Comparison of ENCODE assay signal across 29 cellular contexts in the genomic region with DNA sequence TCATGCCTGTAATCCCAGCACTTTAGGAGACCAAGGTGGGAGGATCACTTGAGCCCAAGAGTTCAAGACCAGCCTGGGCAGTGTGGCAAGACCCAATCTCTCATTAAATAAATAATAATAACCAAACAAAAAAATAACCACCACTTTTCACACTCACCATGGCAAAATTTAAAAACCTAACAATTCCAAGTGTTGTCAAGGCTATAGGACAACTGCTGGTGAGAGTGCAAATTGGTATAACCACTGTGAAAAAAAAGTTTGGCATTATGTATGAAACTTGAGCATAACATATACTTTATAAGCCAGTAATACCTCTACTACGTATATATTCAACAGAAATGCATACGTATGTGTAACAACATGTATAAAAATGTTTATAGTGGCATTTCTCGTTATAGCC.
"Had no signal": no experiment of that assay in that cellular context is flagged by ENCODE, and none has a peak within 500 bp of the region (broad histone marks: within the 10 kb centered on the region; RNA-seq: fewer than 3 reads in every experiment).

No MANE protein-coding gene starts in this region.

- H3K4me3 Mint-ChIP-seq: activated CD4-positive, alpha-beta memory T cell treated with anti-CD3 and anti-CD28 coated beads for 36 hours; activated CD4-positive, alpha-beta T cell treated with anti-CD3 and anti-CD28 coated beads for 36 hours; activated CD4-positive, alpha-beta T cell treated with anti-CD3 and anti-CD28 coated beads, Interleukin-2, amount 10 ng/mL, durations not matched to agents 24 days and 14 days; activated CD8-positive, alpha-beta memory T cell treated with anti-CD3 and anti-CD28 coated beads, Interleukin-2, amount 10 ng/mL, durations not matched to agents 7 days and 5 days; activated CD8-positive, alpha-beta T cell treated with anti-CD3 and anti-CD28 coated beads, Interleukin-2, amount 10 ng/mL, durations not matched to agents 7 days and 5 days; activated naive CD8-positive, alpha-beta T cell; activated T-helper 17 cell treated with anti-CD3 and anti-CD28 coated beads, Interleukin-2, amount 50 U/mL, for 72 hours; endodermal cell had no signal

- H3K27ac Mint-ChIP-seq: activated CD4-positive, alpha-beta memory T cell treated with anti-CD3 and anti-CD28 coated beads for 36 hours; activated CD4-positive, alpha-beta T cell treated with anti-CD3 and anti-CD28 coated beads, Interleukin-2, amount 10 ng/mL, durations not matched to agents 24 days and 14 days; activated CD8-positive, alpha-beta memory T cell treated with anti-CD3 and anti-CD28 coated beads, Interleukin-2, amount 10 ng/mL, durations not matched to agents 7 days and 5 days; activated CD8-positive, alpha-beta T cell treated with anti-CD3 and anti-CD28 coated beads, Interleukin-2, amount 10 ng/mL, durations not matched to agents 7 days and 5 days; activated T-helper 17 cell treated with anti-CD3 and anti-CD28 coated beads, Interleukin-2, amount 50 U/mL, for 72 hours; brain; endodermal cell had no signal

- H3K27me3 ChIP-seq: ascending aorta, breast epithelium, cardiac muscle cell, colonic mucosa had no signal

- H3K9me3 Mint-ChIP-seq: activated CD4-positive, alpha-beta memory T cell treated with anti-CD3 and anti-CD28 coated beads for 36 hours; activated CD4-positive, alpha-beta T cell treated with anti-CD3 and anti-CD28 coated beads, Interleukin-2, amount 10 ng/mL, durations not matched to agents 24 days and 14 days; activated T-helper 17 cell treated with anti-CD3 and anti-CD28 coated beads, Interleukin-2, amount 50 U/mL, for 72 hours; endodermal cell had no signal

- H3K27ac ChIP-seq: ascending aorta, breast epithelium, cardiac muscle cell, colonic mucosa had no signal

- ATAC-seq: activated CD4-positive, alpha-beta T cell treated with anti-CD3 and anti-CD28 coated beads for 36 hours; activated CD8-positive, alpha-beta memory T cell treated with anti-CD3 and anti-CD28 coated beads, Interleukin-2, amount 10 ng/mL, durations not matched to agents 7 days and 5 days; activated CD8-positive, alpha-beta T cell treated with anti-CD3 and anti-CD28 coated beads, Interleukin-2, amount 10 ng/mL, durations not matched to agents 7 days and 5 days; activated T-helper 17 cell treated with anti-CD3 and anti-CD28 coated beads, Interleukin-2, amount 50 U/mL, for 72 hours; esophagus mucosa had no signal

- H3K9me3 ChIP-seq: ascending aorta, breast epithelium, colonic mucosa had no signal

- FAIRE-seq: frontal cortex had no signal

- H3K4me1 ChIP-seq: colonic mucosa had no signal

- DNase-seq: activated CD4-positive, alpha-beta memory T cell treated with anti-CD3 and anti-CD28 coated beads for 36 hours; activated CD4-positive, alpha-beta T cell treated with anti-CD3 and anti-CD28 coated beads for 36 hours; activated CD4-positive, alpha-beta T cell treated with anti-CD3 and anti-CD28 coated beads, Interleukin-2, amount 10 ng/mL, durations not matched to agents 24 days and 14 days; activated CD4-positive, CD25-positive, alpha-beta regulatory T cell; activated CD4-positive, CD25-positive, alpha-beta regulatory T cell treated with anti-CD3 and anti-CD28 coated beads, Interleukin-2, amount 50 U/mL, for 72 hours; activated CD8-positive, alpha-beta memory T cell treated with anti-CD3 and anti-CD28 coated beads, Interleukin-2, amount 10 ng/mL, durations not matched to agents 7 days and 5 days; activated CD8-positive, alpha-beta memory T cell treated with anti-CD3 and anti-CD28 coated beads, Interleukin-2, amount 50 U/mL, for 4 hours; activated CD8-positive, alpha-beta T cell treated with anti-CD3 and anti-CD28 coated beads, Interleukin-2, amount 10 ng/mL, durations not matched to agents 7 days and 5 days; activated effector memory CD4-positive, alpha-beta T cell treated with Interleukin-2 at 50 U/mL for 16 hours; activated gamma-delta T cell treated with Interleukin-2 at 50 U/mL for 16 hours; activated naive CD4-positive, alpha-beta T cell treated with anti-CD3 and anti-CD28 coated beads, Interleukin-2, amount 50 U/mL, for 16 hours; activated naive CD4-positive, alpha-beta T cell treated with Interleukin-2 at 50 U/mL for 16 hours; activated T-cell treated with anti-CD3 and anti-CD28 coated beads, Interleukin-2, amount 50 U/mL, for 1 hour; central memory CD4-positive, alpha-beta T cell; cerebellar nuclear complex; colonic mucosa; effector CD8-positive, alpha-beta T cell; endodermal cell; foreskin fibroblast; head of caudate nucleus; T-helper 2 cell had no signal

- H3K36me3 ChIP-seq: breast epithelium, colonic mucosa had no signal

- H3K27me3 Mint-ChIP-seq: activated CD4-positive, alpha-beta memory T cell treated with anti-CD3 and anti-CD28 coated beads for 36 hours; activated CD4-positive, alpha-beta T cell treated with anti-CD3 and anti-CD28 coated beads for 36 hours; activated CD4-positive, alpha-beta T cell treated with anti-CD3 and anti-CD28 coated beads, Interleukin-2, amount 10 ng/mL, durations not matched to agents 24 days and 14 days; activated CD8-positive, alpha-beta memory T cell treated with anti-CD3 and anti-CD28 coated beads, Interleukin-2, amount 10 ng/mL, durations not matched to agents 7 days and 5 days; activated naive CD8-positive, alpha-beta T cell; activated T-helper 17 cell treated with anti-CD3 and anti-CD28 coated beads, Interleukin-2, amount 50 U/mL, for 72 hours had no signal

- H3K4me3 ChIP-seq: ascending aorta, breast epithelium, cardiac muscle cell, colonic mucosa had no signal
